Comparison of ENCODE assay signal across 12 cellular contexts in the genomic region with DNA sequence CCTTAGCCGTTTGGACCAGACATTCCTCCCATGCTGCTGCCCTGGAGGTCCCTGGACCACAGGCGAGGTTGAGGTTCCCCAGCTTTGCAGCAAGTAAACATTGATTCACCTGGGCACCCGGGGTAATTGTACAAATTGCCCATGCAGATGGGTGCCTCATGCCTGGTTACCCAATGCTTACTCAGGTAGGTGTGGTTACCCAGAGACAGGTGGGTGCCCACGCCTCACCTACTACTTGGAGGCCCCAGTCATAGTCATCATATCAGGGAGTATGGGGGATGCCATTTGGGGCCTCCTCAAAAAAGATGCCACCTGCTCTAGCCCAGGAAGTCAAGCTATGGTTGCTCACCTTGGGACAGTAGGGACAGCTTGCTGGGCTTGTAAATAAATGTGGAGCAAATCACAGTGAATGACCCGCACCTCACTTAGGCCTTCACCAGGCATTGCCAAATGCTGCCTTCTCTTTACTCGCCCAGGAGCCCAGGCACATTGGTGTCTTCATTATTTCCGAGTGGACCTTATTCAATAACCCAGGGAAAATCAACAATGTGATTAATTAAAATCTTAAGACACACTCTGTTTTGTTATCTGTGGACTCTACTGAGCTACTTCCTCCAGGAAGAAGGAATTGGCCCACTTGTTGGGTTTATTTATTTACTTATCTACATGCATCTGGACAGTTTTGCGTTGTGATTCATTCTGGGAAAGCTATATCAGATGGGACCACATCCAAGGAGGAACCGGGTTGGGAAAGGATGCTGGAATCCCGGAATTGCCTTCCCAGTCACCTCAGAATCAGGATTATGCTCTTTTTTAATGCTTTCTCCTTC. TPM values are rescaled to one million over a fixed set of nuclear protein-coding genes. Genes with fewer than 3 reads are reported as not detected.
A peak's percentile ranks its signal among the peaks of the same experiment; 100 is the strongest.
DNase-seq lines count a peak whose midpoint lies in the region; ATAC-seq, FAIRE-seq and TF ChIP-seq lines count a peak whose summit lies in the region.
"Had no signal": no experiment of that assay in that cellular context is flagged by ENCODE, and none has a peak within 500 bp of the region (broad histone marks: within the 10 kb centered on the region; RNA-seq: fewer than 3 reads in every experiment).

No MANE protein-coding gene starts in this region.

- in situ Hi-C loops in Panc1 (cut with HindIII; ENCODE audit: low pct_unique_long_range_greater_than_20kb, low sequenced_read_pairs): no loop called here

- H3K79me2 ChIP-seq in endothelial cell of umbilical vein (ENCODE audit: control insufficient read depth, insufficient read depth, low read length) (no peaks in the 10 kb centered on the region), parathyroid adenoma (no peaks in the 10 kb centered on the region)

- H2AFZ ChIP-seq in endothelial cell of umbilical vein (ENCODE audit: low read depth, low read length) (no peak overlapping the region), parathyroid adenoma (no peak overlapping the region)

- no peaks in the 10 kb centered on the region for H3K9me1 ChIP-seq in endothelial cell of umbilical vein (replicated peaks; ENCODE audit: control insufficient read depth, extremely low read depth, insufficient read depth, low read length)

- H3K9me3 ChIP-seq in Panc1 (ENCODE audit: control insufficient read depth, insufficient read depth, low read depth, low read length) (no peaks in the 10 kb centered on the region), endothelial cell of umbilical vein (replicated peaks; ENCODE audit: control insufficient read depth, insufficient read depth, low read length) (no peaks in the 10 kb centered on the region), parathyroid adenoma (ENCODE audit: control insufficient read depth, low read length) (no peaks in the 10 kb centered on the region)
- H3K9me3 ChIP-seq: spleen had no signal

- no peak overlapping the region for H3K9ac ChIP-seq in endothelial cell of umbilical vein (replicated peaks; ENCODE audit: extremely low read depth, insufficient read depth, low read length)
- no peak overlapping the region for H3K9ac ChIP-seq in parathyroid adenoma

- BruUV-seq in Panc1 (replicated peaks; lab: Mats Ljungman, UMichigan): no TSS peak
- no TSS peak for BruUV-seq in endothelial cell of umbilical vein (replicated peaks; lab: Mats Ljungman, UMichigan)

- FAIRE-seq in endothelial cell of umbilical vein (lab: Jason Lieb, UNC): peak; percentile 82

- TF ChIP-seq CTCF in Panc1 (IDR thresholded peaks at IDR 0.05): no peak
- no peak for TF ChIP-seq CTCF in endothelial cell of umbilical vein (IDR thresholded peaks at IDR 0.05; ENCODE audit: extremely low read depth in 1 of 2, insufficient read depth in 1 of 2, low read depth in 1 of 2, low read length in 2 of 2)
- no peak for TF ChIP-seq CTCF in parathyroid adenoma (IDR thresholded peaks at IDR 0.05)

- ATAC-seq in Panc1 (peak; percentile 85), GM18867 (IDR thresholded peaks at IDR 0.05; ENCODE audit: unreplicated experiment) (no peak)

- intact Hi-C loops in Panc1 (cut with micrococcal nuclease; ENCODE audit: unreplicated experiment) (no loop called here), endothelial cell of umbilical vein (cut with micrococcal nuclease) (no loop called here)

- peak overlapping the region; percentile 68 for H3K27ac ChIP-seq in Panc1 (ENCODE audit: low read length)
- no peak overlapping the region for H3K27ac ChIP-seq in endothelial cell of umbilical vein (ENCODE audit: insufficient read depth, low read depth, low read length)
- H3K27ac ChIP-seq in parathyroid adenoma: peak overlapping the region; percentile 51
- H3K27ac ChIP-seq: spleen had no signal

- H3K27me3 ChIP-seq in Panc1 (ENCODE audit: control insufficient read depth, insufficient read depth, low read length) (no peaks in the 10 kb centered on the region), endothelial cell of umbilical vein (ENCODE audit: control insufficient read depth in 2 of 2, insufficient read depth in 2 of 2, low read length in 2 of 2) (peaks cover 17% of the 10 kb centered on the region in 2 experiments), parathyroid adenoma (ENCODE audit: control insufficient read depth, insufficient read depth, low read length) (no peaks in the 10 kb centered on the region)

- H3K4me1 ChIP-seq in Panc1 (ENCODE audit: control insufficient read depth, insufficient read depth, low read length) (peaks cover 34% of the 10 kb centered on the region), endothelial cell of umbilical vein (ENCODE audit: control insufficient read depth, extremely low read depth, insufficient read depth, low read length) (peaks cover 5% of the 10 kb centered on the region), parathyroid adenoma (no peaks in the 10 kb centered on the region)

- H3K4me2 ChIP-seq in endothelial cell of umbilical vein (ENCODE audit: insufficient read depth, low read length) (no peak overlapping the region), parathyroid adenoma (ENCODE audit: low read length) (no peak overlapping the region)

- H4K20me1 ChIP-seq in endothelial cell of umbilical vein (replicated peaks; ENCODE audit: control insufficient read depth, extremely low read depth, insufficient read depth, low read length): no peaks in the 10 kb centered on the region

- dilution Hi-C loops in endothelial cell of umbilical vein (cut with MboI; ENCODE audit: extremely low pct_ligation_motif_present, low sequenced_read_pairs): no loop called here

- H3K4me3 ChIP-seq in Panc1 (ENCODE audit: low read depth in 2 of 2, low read length in 2 of 2): peak overlapping the region in 1 of 2 experiments; percentile 15; a peak in 1 of 4 replicates
- no peak overlapping the region for H3K4me3 ChIP-seq in endothelial cell of umbilical vein (replicated peaks in 1 of 3; ENCODE audit: insufficient read depth in 1 of 3, low read depth in 1 of 3, low read length in 3 of 3)
- H3K4me3 ChIP-seq in parathyroid adenoma (ENCODE audit: low read depth, low read length): no peak overlapping the region
- H3K4me3 ChIP-seq: lung, spleen had no signal

- H3K36me3 ChIP-seq in Panc1 (ENCODE audit: control insufficient read depth, insufficient read depth, low read length): no peaks in the 10 kb centered on the region
- H3K36me3 ChIP-seq in endothelial cell of umbilical vein (ENCODE audit: control insufficient read depth in 2 of 2, extremely low read depth in 1 of 2, insufficient read depth in 2 of 2, low read length in 2 of 2): no peaks in the 10 kb centered on the region
- H3K36me3 ChIP-seq in parathyroid adenoma (ENCODE audit: control insufficient read depth, insufficient read depth, low read length): no peaks in the 10 kb centered on the region
- H3K36me3 ChIP-seq: spleen had no signal

- POLR2A ChIA-PET in Panc1 (lab: Charles Lee) (no interaction called here), endothelial cell of umbilical vein (lab: Charles Lee) (no interaction called here)

- no peak for TF ChIP-seq POLR2A in endothelial cell of umbilical vein (IDR thresholded peaks at IDR 0.05; ENCODE audit: low read depth, low read length)

- peak; percentile 62 for DNase-seq in GM04504 (ENCODE audit: low read depth)
- DNase-seq in Panc1 (ENCODE audit: low read depth, low spot score): peak; percentile 89
- DNase-seq in endothelial cell of umbilical vein (ENCODE audit: low read depth, low spot score): peak; percentile 80
- DNase-seq in DMS153 (lab: John Stamatoyannopoulos, UW): no peak
- no peak for DNase-seq in hippocampal formation (lab: John Stamatoyannopoulos, UW)
- no peak for DNase-seq in mesenteric fat pad (ENCODE audit: low spot score)
- DNase-seq: activated CD4-positive, alpha-beta memory T cell treated with anti-CD3 and anti-CD28 coated beads for 36 hours; activated naive CD8-positive, alpha-beta T cell treated with anti-CD3 and anti-CD28 coated beads, Interleukin-2, amount 10 ng/mL, durations not matched to agents 7 days and 5 days; spleen had no signal

- CTCF ChIA-PET in Panc1 (lab: Charles Lee): interaction anchor here (0.6 kb wide), 1 partner anchor 300 kb away, joined by 6 read pairs; no protein-coding TSS in a partner anchor
- CTCF ChIA-PET in endothelial cell of umbilical vein (lab: Charles Lee): interaction anchor here (0.9 to 1.2 kb wide), 2 partner anchors 11 to 18 kb away, joined by 3 to 4 read pairs; no protein-coding TSS in a partner anchor

TF ChIP-seq in endothelial cell of umbilical vein, 7 proteins besides CTCF, POLR2A, EP300 and RAD21:
- no peak for TF ChIP-seq MYC (IDR thresholded peaks at IDR 0.05; ENCODE audit: low read depth, low read length)
- TF ChIP-seq GATA2 (IDR thresholded peaks at IDR 0.05; ENCODE audit: insufficient read depth, insufficient read length, low read depth, low read length): peak; percentile 100
- peak; percentile 90 for TF ChIP-seq FOS (IDR thresholded peaks at IDR 0.05; ENCODE audit: borderline replicate concordance, insufficient read depth, low read length)
- peak; percentile 50 for TF ChIP-seq JUN (IDR thresholded peaks at IDR 0.05; ENCODE audit: borderline replicate concordance, insufficient read depth, insufficient read length, low read depth)
- TF ChIP-seq EZH2 (IDR thresholded peaks at IDR 0.05; ENCODE audit: borderline replicate concordance, low read depth, low read length, severe bottlenecking): no peak
- TF ChIP-seq POLR2AphosphoS5 (IDR thresholded peaks at IDR 0.05; ENCODE audit: insufficient read depth, low read depth, low read length): peak; percentile 87
- TF ChIP-seq, protein P1, sequence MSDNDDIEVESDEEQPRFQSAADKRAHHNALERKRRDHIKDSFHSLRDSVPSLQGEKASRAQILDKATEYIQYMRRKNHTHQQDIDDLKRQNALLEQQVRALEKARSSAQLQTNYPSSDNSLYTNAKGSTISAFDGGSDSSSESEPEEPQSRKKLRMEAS (IDR thresholded peaks at IDR 0.05; ENCODE audit: insufficient read depth, insufficient read length): no peak

RNA-seq across cellular contexts. Expression of gene GRHL3, which starts 35.6 kb away (rescaled TPM):
- total RNA-seq in Panc1 (2021; ENCODE audit: unreplicated experiment): 16.7 TPM
- 23.1 TPM for polyA plus RNA-seq in Panc1 (2012; ENCODE audit: insufficient read length)
- total RNA-seq in endothelial cell of umbilical vein: not detected in 2 replicates
- not detected in 2 replicates for polyA plus RNA-seq in endothelial cell of umbilical vein
- not detected in 2 replicates for polyA plus RNA-seq in endothelial cell of umbilical vein (2011; cell fraction: cytosol; rRNA removed)
- not detected in 2 replicates for polyA plus RNA-seq in endothelial cell of umbilical vein (2011; cell fraction: nucleus; rRNA removed)
- polyA plus RNA-seq in endothelial cell of umbilical vein (2012): not detected in 2 replicates
- not detected in 2 replicates for polyA minus RNA-seq in endothelial cell of umbilical vein
- not detected for polyA minus RNA-seq in endothelial cell of umbilical vein (2011; cell fraction: cytosol; rRNA and poly(A)+ RNA removed)
- polyA minus RNA-seq in endothelial cell of umbilical vein (2011; cell fraction: nucleus; rRNA and poly(A)+ RNA removed): not detected in 2 replicates
- not detected for total RNA-seq in mesenteric fat pad
- total RNA-seq: activated CD4-positive, alpha-beta memory T cell treated with anti-CD3 and anti-CD28 coated beads for 36 hours; activated naive CD8-positive, alpha-beta T cell treated with anti-CD3 and anti-CD28 coated beads, Interleukin-2, amount 10 ng/mL, durations not matched to agents 7 days and 5 days; spleen had no signal

Comparison
In these comparisons a context has a peak if more than half of its experiments do, and no peak if none do; other contexts are left out.
1. DNase-seq: peak in GM04504 (single experiment), Panc1 (single experiment) and endothelial cell of umbilical vein (single experiment); none in DMS153 (single experiment), hippocampal formation (0 of 2) and mesenteric fat pad (single experiment).
2. RNA of gene GRHL3, which starts 35.6 kb away (total RNA-seq): 16.7 TPM in Panc1 (single experiment); not detected in mesenteric fat pad (single experiment) and not detected in endothelial cell of umbilical vein; every median in the first group is over 10 times any median in the second.